In genomic region chr19:13794388-13794751, GRCh38 we compare ENCODE assay signal across 8 cellular contexts. TPM values are rescaled to one million over a fixed set of nuclear protein-coding genes. Genes with fewer than 3 reads are reported as not detected.
A peak's percentile ranks its signal among the peaks of the same experiment; 100 is the strongest.
DNase-seq lines count a peak whose midpoint lies in the region; ATAC-seq and TF ChIP-seq lines count a peak whose summit lies in the region.

No MANE protein-coding gene starts in this region.

- H3K27me3 Mint-ChIP-seq in activated CD8-positive, alpha-beta T cell treated with anti-CD3 and anti-CD28 coated beads for 36 hours = no peaks in the 10 kb centered on the region

- no peaks in the 10 kb centered on the region for H3K36me3 Mint-ChIP-seq in activated CD8-positive, alpha-beta T cell treated with anti-CD3 and anti-CD28 coated beads for 36 hours (ENCODE audit: low read depth)

- H3K4me3 ChIP-seq in AG04449 (ENCODE audit: low read depth, low read length) = peak overlapping the region; percentile 94
- H3K4me3 ChIP-seq in left ventricle myocardium inferior = peak overlapping the region; percentile 82
- H3K4me3 ChIP-seq in rectal smooth muscle tissue (ENCODE audit: low read length) = peak overlapping the region; percentile 85

- H3K27ac ChIP-seq in left ventricle myocardium inferior (replicated peaks) (peak overlapping the region; percentile 95), rectal smooth muscle tissue (ENCODE audit: low read depth, low read length) (peak overlapping the region; percentile 79)

- intact Hi-C loops in activated CD8-positive, alpha-beta T cell treated with anti-CD3 and anti-CD28 coated beads for 36 hours (cut with micrococcal nuclease) = no loop called here
- intact Hi-C loops in left ventricle myocardium inferior (cut with micrococcal nuclease) = no loop called here

- DNase-seq in AG04449 (ENCODE audit: low read depth, low spot score) (peak; percentile 72), HEK293T (ENCODE audit: extremely low spot score) (no peak), left ventricle myocardium inferior (peak; percentile 83), NCI-H526 treated with DMSO at 0.1 percent for 48 hours (lab: John Stamatoyannopoulos, UW) (no peak)
- no peak for DNase-seq in activated CD8-positive, alpha-beta T cell treated with anti-CD3 and anti-CD28 coated beads for 36 hours

- H3K27me3 ChIP-seq in left ventricle myocardium inferior (ENCODE audit: low read depth) (no peaks in the 10 kb centered on the region), rectal smooth muscle tissue (ENCODE audit: control insufficient read depth, insufficient read depth, low read length) (no peaks in the 10 kb centered on the region)

- CTCF ChIA-PET in AG04449 (lab: Yijun Ruan, JAX) = interaction anchor here (5.4 to 6.7 kb wide), 2 partner anchors 9 to 68 kb away, joined by 31 to 65 read pairs; no protein-coding TSS in a partner anchor
- CTCF ChIA-PET in HEK293T (lab: Yijun Ruan, JAX) = interaction anchor here (0.6 kb wide), 1 partner anchor 265 kb away, joined by 3 read pairs; no protein-coding TSS in a partner anchor
- CTCF ChIA-PET in activated CD8-positive, alpha-beta T cell treated with anti-CD3 and anti-CD28 coated beads for 36 hours (lab: Charles Lee) = interaction anchor here (1.2 to 6.2 kb wide), 3 partner anchors 8 to 67 kb away, joined by 3 to 58 read pairs (median 5); no protein-coding TSS in a partner anchor

- H3K27ac Mint-ChIP-seq in activated CD8-positive, alpha-beta T cell treated with anti-CD3 and anti-CD28 coated beads for 36 hours = peak overlapping the region; percentile 94

- H3K4me3 Mint-ChIP-seq in activated CD8-positive, alpha-beta T cell treated with anti-CD3 and anti-CD28 coated beads for 36 hours = peak overlapping the region; percentile 96

- H3K9me3 Mint-ChIP-seq in activated CD8-positive, alpha-beta T cell treated with anti-CD3 and anti-CD28 coated beads for 36 hours = no peaks in the 10 kb centered on the region

- peak overlapping the region; percentile 19 for H3K9ac ChIP-seq in rectal smooth muscle tissue (ENCODE audit: low read length)

- H3K36me3 ChIP-seq in left ventricle myocardium inferior (no peaks in the 10 kb centered on the region), rectal smooth muscle tissue (ENCODE audit: control insufficient read depth, insufficient read depth, low read length) (no peaks in the 10 kb centered on the region)

- H3K4me1 ChIP-seq in left ventricle myocardium inferior = peaks cover 31% of the 10 kb centered on the region
- peaks cover 14% of the 10 kb centered on the region for H3K4me1 ChIP-seq in rectal smooth muscle tissue (ENCODE audit: control insufficient read depth, insufficient read depth, low read length)

- no peak for ATAC-seq in activated CD8-positive, alpha-beta T cell treated with anti-CD3 and anti-CD28 coated beads for 36 hours
- ATAC-seq in GM21825 (IDR thresholded peaks at IDR 0.05; ENCODE audit: unreplicated experiment) (no peak), GM19463 (IDR thresholded peaks at IDR 0.05; ENCODE audit: unreplicated experiment) (no peak)

- POLR2A ChIA-PET in AG04449 (lab: Yijun Ruan, JAX) = interaction anchor here (0.9 to 2.1 kb wide), 7 partner anchors 19 to 72 kb away, joined by 3 to 5 read pairs (median 4); partner anchors contain the start of gene MRI1
- POLR2A ChIA-PET in HEK293T (lab: Yijun Ruan, JAX) = interaction anchor here (1.0 to 1.5 kb wide), 4 partner anchors 20 to 60 kb away, joined by 3 to 7 read pairs (median 5); partner anchors contain the start of genes C19orf53 and MRI1
- POLR2A ChIA-PET in activated CD8-positive, alpha-beta T cell treated with anti-CD3 and anti-CD28 coated beads for 36 hours (lab: Charles Lee) = interaction anchor here (1.0 to 6.7 kb wide), 8 partner anchors 10 to 68 kb away, joined by 3 to 32 read pairs (median 5); partner anchors contain the start of gene C19orf53

- no peaks in the 10 kb centered on the region for H3K9me3 ChIP-seq in left ventricle myocardium inferior (replicated peaks)

- peaks cover 29% of the 10 kb centered on the region for H3K4me1 Mint-ChIP-seq in activated CD8-positive, alpha-beta T cell treated with anti-CD3 and anti-CD28 coated beads for 36 hours (ENCODE audit: low read depth)

- TF ChIP-seq CTCF in AG04449 (IDR thresholded peaks at IDR 0.05; ENCODE audit: insufficient read depth, low read length, missing control alignments) (no peak), left ventricle myocardium inferior (IDR thresholded peaks at IDR 0.05; ENCODE audit: borderline replicate concordance) (no peak)
- no peak for TF ChIP-seq CTCF in activated CD8-positive, alpha-beta T cell treated with anti-CD3 and anti-CD28 coated beads for 36 hours (IDR thresholded peaks at IDR 0.05)

TF ChIP-seq in HEK293T, 16 proteins besides CTCF, POLR2A, EP300 and RAD21:
- 0 out of 2 replicates have a peak, but pooled peaks have one; percentile 31 for TF ChIP-seq ZNF384 (IDR thresholded peaks at IDR 0.05)
- TF ChIP-seq NFRKB (IDR thresholded peaks at IDR 0.05) = no peak
- no peak for TF ChIP-seq LEF1 (IDR thresholded peaks at IDR 0.05; ENCODE audit: borderline replicate concordance)
TF ChIP-seq in HEK293T: peak in this region for 1.

RNA-seq across cellular contexts. Expression of gene ZSWIM4, which starts 0.9 kb away (rescaled TPM):
- 1 to 10 TPM; 6.6 to 6.8 TPM for total RNA-seq in activated CD8-positive, alpha-beta T cell treated with anti-CD3 and anti-CD28 coated beads for 36 hours
- 2.6 TPM for total RNA-seq in left ventricle myocardium inferior

RNA-seq across cellular contexts. Expression of gene C19orf53, which starts 20.1 kb away (rescaled TPM):
- 100 to 1,000 TPM; 120 to 128 TPM for total RNA-seq in activated CD8-positive, alpha-beta T cell treated with anti-CD3 and anti-CD28 coated beads for 36 hours
- total RNA-seq in left ventricle myocardium inferior = 97.7 TPM

RNA-seq across cellular contexts. Expression of gene MRI1, which starts 30.0 kb away (rescaled TPM):
- total RNA-seq in activated CD8-positive, alpha-beta T cell treated with anti-CD3 and anti-CD28 coated beads for 36 hours = 10 to 100 TPM; 37.1 to 40.8 TPM
- total RNA-seq in left ventricle myocardium inferior = 13.7 TPM

Comparison
In these comparisons a context has a peak if more than half of its experiments do, and no peak if none do; other contexts are left out.
1. DNase-seq: peak in AG04449 (single experiment) and left ventricle myocardium inferior (single experiment); none in HEK293T (single experiment), activated CD8-positive, alpha-beta T cell treated with anti-CD3 and anti-CD28 coated beads for 36 hours (single experiment) and NCI-H526 treated with DMSO at 0.1 percent for 48 hours (single experiment).
2. Peak in every context shown above with its lines, with median percentiles within 50 percentile points of each other: H3K4me3 ChIP-seq.